Comparison of ENCODE assay signal across 17 cellular contexts in the genomic region with DNA sequence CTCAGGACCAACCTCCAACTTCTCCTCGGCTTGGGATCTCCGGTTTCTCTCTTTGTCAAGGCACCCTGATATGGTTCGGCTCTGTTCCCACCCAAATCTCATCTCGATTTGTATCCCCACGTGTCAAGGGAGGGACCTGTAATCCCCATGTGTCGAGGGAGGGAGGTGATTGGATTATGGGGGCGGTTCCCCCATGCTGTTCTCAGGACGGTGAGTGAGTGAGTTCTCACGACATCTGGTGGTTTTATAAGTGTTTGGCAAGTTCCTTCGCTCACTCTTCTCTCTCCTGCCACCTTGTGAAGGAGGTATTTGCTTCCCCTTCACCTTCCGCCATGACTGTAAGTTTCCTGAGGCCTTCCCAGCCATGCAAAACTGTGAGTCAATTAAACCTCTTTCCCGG.
"Had no signal": no experiment of that assay in that cellular context is flagged by ENCODE, and none has a peak within 500 bp of the region (broad histone marks: within the 10 kb centered on the region; RNA-seq: fewer than 3 reads in every experiment).

No MANE protein-coding gene starts in this region.

- H3K27me3 ChIP-seq: gastrocnemius medialis, tibial artery, upper lobe of left lung, vagina had no signal

- H3K9me3 ChIP-seq: esophagus muscularis mucosa, gastrocnemius medialis, left ventricle myocardium inferior, lower lobe of right lung, tibial artery, upper lobe of left lung, vagina had no signal

- FAIRE-seq: endometrium, kidney had no signal

- H3K4me2 ChIP-seq: smooth muscle cell had no signal

- DNase-seq: cortex of kidney; dorsolateral prefrontal cortex; effector CD8-positive, alpha-beta T cell; gastrocnemius medialis; kidney; left cardiac atrium; left ventricle myocardium inferior; lower lobe of right lung; naive thymus-derived CD8-positive, alpha-beta T cell; stimulated activated CD4-positive, alpha-beta T cell treated with anti-CD3 and anti-CD28 coated beads, Interleukin-2, amount 100 ng/mL, for 48 hours; tibial artery had no signal

- ATAC-seq: gastrocnemius medialis; left cardiac atrium; lower lobe of right lung; naive thymus-derived CD8-positive, alpha-beta T cell; right cardiac atrium had no signal

- H3K27ac ChIP-seq: dorsolateral prefrontal cortex, esophagus muscularis mucosa, gastrocnemius medialis, left ventricle myocardium inferior, lower lobe of right lung, tibial artery, upper lobe of left lung, vagina had no signal

- H3K4me1 ChIP-seq: gastrocnemius medialis, left ventricle myocardium inferior had no signal

- H3K4me3 ChIP-seq: dorsolateral prefrontal cortex, esophagus muscularis mucosa, gastrocnemius medialis, left ventricle myocardium inferior, lower lobe of right lung, smooth muscle cell, tibial artery, upper lobe of left lung, vagina had no signal

- H3K36me3 ChIP-seq: esophagus muscularis mucosa, gastrocnemius medialis, left ventricle myocardium inferior, lower lobe of right lung, tibial artery, upper lobe of left lung, vagina had no signal
